In the genomic region with DNA sequence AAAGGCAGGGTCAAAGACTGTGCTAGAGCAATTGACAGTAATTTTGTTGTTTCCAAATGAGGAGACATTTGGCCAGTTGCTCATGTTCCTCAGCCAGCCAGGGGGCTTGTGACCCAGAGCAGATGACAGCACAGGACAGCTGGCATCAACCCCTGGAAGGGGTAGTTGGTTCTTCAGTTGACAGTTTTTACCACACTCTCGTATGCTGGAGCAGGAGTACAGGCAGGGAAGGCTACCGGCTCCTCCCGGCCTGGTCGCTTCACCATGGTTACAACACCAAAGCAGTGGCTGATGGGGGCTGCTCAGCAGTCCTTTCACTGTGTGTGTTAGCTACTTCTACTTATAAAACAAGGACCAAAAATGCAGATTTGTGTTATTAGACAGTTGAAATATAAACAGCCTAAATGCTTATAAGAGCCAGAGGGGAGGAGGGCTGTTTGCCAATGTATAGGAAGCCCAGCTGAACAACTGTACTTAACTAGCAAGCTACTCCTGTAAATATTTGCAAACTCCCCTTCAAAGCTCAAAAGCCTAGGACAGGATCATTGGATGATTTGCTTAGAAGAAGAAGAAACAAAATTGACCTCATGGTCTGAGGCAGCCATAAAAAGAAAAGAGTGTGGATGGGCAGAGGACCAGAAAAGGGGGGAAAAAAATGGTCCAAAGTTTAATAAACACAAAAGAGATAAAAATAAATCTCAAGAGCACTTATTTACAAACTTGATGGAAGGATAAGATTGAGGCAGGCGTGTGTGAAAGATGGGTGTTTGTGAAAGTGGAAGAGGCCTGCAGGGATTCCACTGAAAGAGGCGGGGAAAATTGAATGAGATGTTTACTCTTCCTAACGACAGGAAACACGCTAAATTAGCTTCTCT, we compare ENCODE assay signal across 1 cellular context.
TF ChIP-seq lines count a peak whose summit lies in the region.

No MANE protein-coding gene starts in this region.

TF ChIP-seq in H1, 55 proteins besides CTCF, POLR2A, EP300 and RAD21:
- TF ChIP-seq POLR2AphosphoS5 (IDR thresholded peaks at IDR 0.05; ENCODE audit: low read depth, low read length) (no peak), SRF (IDR thresholded peaks at IDR 0.05; ENCODE audit: low read depth, low read length) (no peak), CREB1 (IDR thresholded peaks at IDR 0.05) (no peak), BCL11A (IDR thresholded peaks at IDR 0.05; ENCODE audit: low read depth in 2 of 2, low read length in 2 of 2) (no peak), TEAD4 (IDR thresholded peaks at IDR 0.05; ENCODE audit: low read depth, low read length) (no peak), TCF12 (IDR thresholded peaks at IDR 0.05; ENCODE audit: low read depth, low read length) (no peak), CTBP2 (IDR thresholded peaks at IDR 0.05; ENCODE audit: borderline replicate concordance, insufficient read depth, insufficient read length, low read length) (no peak), SIN3A (conservative IDR thresholded peaks at IDR 0.05 in 1 of 2, IDR thresholded peaks at IDR 0.05 in 1 of 2; ENCODE audit: low read depth in 1 of 2, low read length in 2 of 2) (no peak), TAF1 (IDR thresholded peaks at IDR 0.05; ENCODE audit: low read depth, low read length) (no peak), FOSL1 (IDR thresholded peaks at IDR 0.05; ENCODE audit: insufficient read depth, low read depth, low read length) (no peak), GABPA (IDR thresholded peaks at IDR 0.05; ENCODE audit: borderline replicate concordance, insufficient read depth, low read length) (no peak), NANOG (IDR thresholded peaks at IDR 0.05; ENCODE audit: insufficient read depth, low read depth, low read length, poor library complexity, severe bottlenecking) (no peak)
- TF ChIP-seq, protein P1, sequence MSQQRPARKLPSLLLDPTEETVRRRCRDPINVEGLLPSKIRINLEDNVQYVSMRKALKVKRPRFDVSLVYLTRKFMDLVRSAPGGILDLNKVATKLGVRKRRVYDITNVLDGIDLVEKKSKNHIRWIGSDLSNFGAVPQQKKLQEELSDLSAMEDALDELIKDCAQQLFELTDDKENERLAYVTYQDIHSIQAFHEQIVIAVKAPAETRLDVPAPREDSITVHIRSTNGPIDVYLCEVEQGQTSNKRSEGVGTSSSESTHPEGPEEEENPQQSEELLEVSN (IDR thresholded peaks at IDR 0.05): no peak
